11 cellular contexts compared by ENCODE assay signal in the genomic region with DNA sequence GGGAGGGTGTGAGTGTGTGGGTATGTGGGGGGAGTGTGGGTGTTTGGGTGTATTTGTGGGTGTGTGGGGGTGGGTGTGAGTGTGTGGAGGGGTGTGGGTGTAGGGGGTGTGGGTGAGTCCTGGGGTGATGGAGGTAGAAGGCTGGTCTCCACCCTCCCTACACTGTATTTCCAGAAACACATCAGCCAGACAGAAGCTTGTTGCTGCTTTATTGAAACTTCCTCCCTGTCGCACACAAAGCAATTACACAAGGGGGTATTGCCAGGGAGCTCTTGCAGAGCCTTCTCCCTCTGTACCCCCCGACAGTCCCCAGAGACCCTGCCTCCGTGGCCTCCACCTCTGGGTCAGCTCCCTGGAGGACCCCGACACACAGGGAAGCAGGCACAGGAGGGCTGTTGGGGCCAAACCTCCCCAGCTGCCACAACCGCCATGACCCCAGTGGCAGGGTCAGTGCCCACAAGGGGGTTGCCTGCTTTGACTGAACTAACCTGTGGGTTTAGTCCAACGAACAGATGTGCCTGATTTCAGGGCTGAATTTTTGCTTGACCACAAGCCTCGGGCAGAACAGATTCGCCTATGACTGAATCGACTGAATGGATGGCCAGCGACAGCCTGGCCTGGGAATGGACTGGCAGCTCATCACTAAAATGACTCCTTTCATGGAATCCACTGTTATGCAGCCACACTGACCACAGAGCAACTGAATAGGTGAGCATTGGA. TPM values are rescaled to one million over a fixed set of nuclear protein-coding genes. Genes with fewer than 3 reads are reported as not detected.
A peak's percentile ranks its signal among the peaks of the same experiment; 100 is the strongest.
DNase-seq lines count a peak whose midpoint lies in the region; ATAC-seq lines count a peak whose summit lies in the region.
"Had no signal": no experiment of that assay in that cellular context is flagged by ENCODE, and none has a peak within 500 bp of the region (broad histone marks: within the 10 kb centered on the region; RNA-seq: fewer than 3 reads in every experiment).

No MANE protein-coding gene starts in this region.

- no peaks in the 10 kb centered on the region for H3K27me3 ChIP-seq in BLaER1
- H3K27me3 ChIP-seq: thyroid gland had no signal

- peaks cover 100% of the 10 kb centered on the region for H3K4me1 ChIP-seq in BLaER1

- peak overlapping the region; percentile 51 to 85 (median 80) for H3K27ac Mint-ChIP-seq in immature natural killer cell

- H3K4me1 Mint-ChIP-seq in immature natural killer cell = peaks cover 46 to 65% of the 10 kb centered on the region in 2 donors

- DNase-seq in SW480 (ENCODE audit: low spot score) (peak; percentile 91), immature natural killer cell (no peak), ecto neural progenitor cell (ENCODE audit: low spot score) (no peak), NCI-H2196 (lab: John Stamatoyannopoulos, UW; ENCODE audit: unreplicated experiment) (no peak)
- DNase-seq in stimulated activated naive CD4-positive, alpha-beta T cell treated with Interleukin-2 at 50 U/mL for 16 hours (lab: John Stamatoyannopoulos, UW) = no peak
- DNase-seq: NCI-H524 treated with DMSO at 0.1 percent for 48 hours, thyroid gland had no signal

- H3K9ac ChIP-seq in BLaER1 = peak overlapping the region; percentile 21; the same call in 1 of the 2 replicates

- no peak overlapping the region for H3K4me3 Mint-ChIP-seq in immature natural killer cell

- H3K9me3 Mint-ChIP-seq in immature natural killer cell = peaks cover 0 to 2% (median 0%) of the 10 kb centered on the region in 6 donors

- H3K27ac ChIP-seq in BLaER1 = peak overlapping the region; percentile 69
- H3K27ac ChIP-seq: thyroid gland had no signal

- no peaks in the 10 kb centered on the region for H3K9me3 ChIP-seq in BLaER1
- H3K9me3 ChIP-seq: thyroid gland had no signal

- peaks cover 0 to 12% (median 9%) of the 10 kb centered on the region in 3 donors for H3K27me3 Mint-ChIP-seq in immature natural killer cell (ENCODE audit: low read depth in 3 of 3)

- H3K36me3 Mint-ChIP-seq in immature natural killer cell = peaks cover 23 to 38% (median 24%) of the 10 kb centered on the region in 3 donors

- ATAC-seq in GM19397 (IDR thresholded peaks at IDR 0.05; ENCODE audit: unreplicated experiment) (peak; percentile 41), HG03520 (IDR thresholded peaks at IDR 0.05; ENCODE audit: unreplicated experiment) (no peak)
- ATAC-seq: right cardiac atrium had no signal

- H3K4me3 ChIP-seq in BLaER1 = no peak overlapping the region
- H3K4me3 ChIP-seq: thyroid gland had no signal

- H4K20me1 ChIP-seq in BLaER1 = peaks cover 80% of the 10 kb centered on the region

- H3K36me3 ChIP-seq in BLaER1 = peaks cover 51% of the 10 kb centered on the region
- H3K36me3 ChIP-seq: thyroid gland had no signal

- peak overlapping the region; percentile 81 for H3K4me2 ChIP-seq in BLaER1

RNA-seq across cellular contexts. Expression of gene MATN1, which starts 9.1 kb away (rescaled TPM):
- polyA plus RNA-seq in immature natural killer cell = not detected

RNA-seq across cellular contexts. Expression of gene LAPTM5, which starts 25.1 kb away (rescaled TPM):
- polyA plus RNA-seq in immature natural killer cell = 100 to 1,000 TPM; 464 to 744 (median 541) TPM
